In genomic region chr2:7203056-7203467, GRCh38 we compare ENCODE assay signal across 8 cellular contexts.
DNase-seq lines count a peak whose midpoint lies in the region; ATAC-seq lines count a peak whose summit lies in the region.

No MANE protein-coding gene starts in this region.

- peaks cover 0 to 3% of the 10 kb centered on the region in 2 donors for H3K27me3 Mint-ChIP-seq in natural killer cell treated with Interleukin-12 subunit alpha and Interleukin-12 subunit beta and Interleukin-15 and Interleukin-18, amount 100 ng/mL, for 72 hours
- H3K27me3 Mint-ChIP-seq in stimulated activated naive CD8-positive, alpha-beta T cell treated with anti-CD3 and anti-CD28 coated beads, Interleukin-15, amount 100 ng/mL, for 72 hours: no peaks in the 10 kb centered on the region

- no peak overlapping the region for H3K4me3 Mint-ChIP-seq in natural killer cell treated with Interleukin-12 subunit alpha and Interleukin-12 subunit beta and Interleukin-15 and Interleukin-18, amount 100 ng/mL, for 72 hours
- H3K4me3 Mint-ChIP-seq in stimulated activated naive CD8-positive, alpha-beta T cell treated with anti-CD3 and anti-CD28 coated beads, Interleukin-15, amount 100 ng/mL, for 72 hours: no peak overlapping the region

- no peaks in the 10 kb centered on the region for H3K9me3 Mint-ChIP-seq in natural killer cell treated with Interleukin-12 subunit alpha and Interleukin-12 subunit beta and Interleukin-15 and Interleukin-18, amount 100 ng/mL, for 72 hours
- peaks cover 5 to 7% of the 10 kb centered on the region in 2 donors for H3K9me3 Mint-ChIP-seq in stimulated activated naive CD8-positive, alpha-beta T cell treated with anti-CD3 and anti-CD28 coated beads, Interleukin-15, amount 100 ng/mL, for 72 hours

- DNase-seq in DMS79 (lab: John Stamatoyannopoulos, UW) (peak; percentile 42), NCI-H82 treated with DMSO at 0.1 percent for 48 hours (lab: John Stamatoyannopoulos, UW; ENCODE audit: unreplicated experiment) (peak; percentile 9), epidermal melanocyte (ENCODE audit: insufficient read length, low spot score) (peak; percentile 78)
- peak in 2 of 3 experiments; percentile 12 to 21 for DNase-seq in activated CD8-positive, alpha-beta memory T cell treated with anti-CD3 and anti-CD28 coated beads for 48 hours (ENCODE audit: low read depth in 2 of 3, low spot score in 2 of 3)
- DNase-seq in natural killer cell treated with Interleukin-12 subunit alpha and Interleukin-12 subunit beta and Interleukin-15 and Interleukin-18, amount 100 ng/mL, for 72 hours (ENCODE audit: low spot score): peak; percentile 71
- peak; percentile 42 to 63 for DNase-seq in stimulated activated naive CD8-positive, alpha-beta T cell treated with anti-CD3 and anti-CD28 coated beads, Interleukin-15, amount 100 ng/mL, for 72 hours

- H3K4me1 Mint-ChIP-seq in natural killer cell treated with Interleukin-12 subunit alpha and Interleukin-12 subunit beta and Interleukin-15 and Interleukin-18, amount 100 ng/mL, for 72 hours (ENCODE audit: low read depth in 2 of 2): peaks cover 3 to 5% of the 10 kb centered on the region in 2 donors
- no peaks in the 10 kb centered on the region for H3K4me1 Mint-ChIP-seq in stimulated activated naive CD8-positive, alpha-beta T cell treated with anti-CD3 and anti-CD28 coated beads, Interleukin-15, amount 100 ng/mL, for 72 hours

- ATAC-seq in HG03432 (IDR thresholded peaks at IDR 0.05; ENCODE audit: unreplicated experiment) (peak; percentile 52), HG03520 (IDR thresholded peaks at IDR 0.05; ENCODE audit: unreplicated experiment) (no peak)
- ATAC-seq in natural killer cell treated with Interleukin-12 subunit alpha and Interleukin-12 subunit beta and Interleukin-15 and Interleukin-18, amount 100 ng/mL, for 72 hours: peak in 1 of 2 donors; percentile 59
- peak; percentile 71 for ATAC-seq in stimulated activated naive CD8-positive, alpha-beta T cell treated with anti-CD3 and anti-CD28 coated beads, Interleukin-15, amount 100 ng/mL, for 72 hours

- no peaks in the 10 kb centered on the region for H3K36me3 Mint-ChIP-seq in natural killer cell treated with Interleukin-12 subunit alpha and Interleukin-12 subunit beta and Interleukin-15 and Interleukin-18, amount 100 ng/mL, for 72 hours

- H3K27ac Mint-ChIP-seq in natural killer cell treated with Interleukin-12 subunit alpha and Interleukin-12 subunit beta and Interleukin-15 and Interleukin-18, amount 100 ng/mL, for 72 hours: no peak overlapping the region
- peak overlapping the region in 1 of 2 donors; percentile 25 for H3K27ac Mint-ChIP-seq in stimulated activated naive CD8-positive, alpha-beta T cell treated with anti-CD3 and anti-CD28 coated beads, Interleukin-15, amount 100 ng/mL, for 72 hours

Comparison
In these comparisons a context has a peak if more than half of its experiments do, and no peak if none do; other contexts are left out.
1. DNase-seq: peak in every context shown above with its lines; median percentile 78 in epidermal melanocyte; 71 in natural killer cell treated with Interleukin-12 subunit alpha and Interleukin-12 subunit beta and Interleukin-15 and Interleukin-18, amount 100 ng/mL, for 72 hours; 52 in stimulated activated naive CD8-positive, alpha-beta T cell treated with anti-CD3 and anti-CD28 coated beads, Interleukin-15, amount 100 ng/mL, for 72 hours; 42 in DMS79; 16 in activated CD8-positive, alpha-beta memory T cell treated with anti-CD3 and anti-CD28 coated beads for 48 hours; 9 in NCI-H82 treated with DMSO at 0.1 percent for 48 hours.